In the genomic region with DNA sequence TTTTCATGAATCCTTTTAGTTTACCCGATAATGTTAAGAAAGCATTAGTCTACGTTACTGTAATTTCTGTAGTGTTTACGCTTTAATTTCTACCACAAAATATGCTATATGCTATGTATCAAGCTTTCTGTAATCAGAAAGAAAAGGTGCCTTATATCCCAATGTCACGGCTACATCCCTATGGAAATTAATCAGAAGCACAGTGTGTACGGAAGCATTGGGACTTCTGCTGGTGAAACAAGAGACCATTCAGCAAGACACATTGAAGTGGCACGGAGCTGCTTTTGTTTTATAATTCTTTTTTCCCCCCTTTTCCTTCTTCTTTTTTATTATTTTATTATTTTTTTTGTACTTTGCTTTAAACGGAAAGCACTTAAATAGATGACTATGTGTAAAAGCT, we compare ENCODE assay signal across 28 cellular contexts.
"Had no signal": no experiment of that assay in that cellular context is flagged by ENCODE, and none has a peak within 500 bp of the region (broad histone marks: within the 10 kb centered on the region; RNA-seq: fewer than 3 reads in every experiment).

No MANE protein-coding gene starts in this region.

- H3K4me3 ChIP-seq: coronary artery, gastrocnemius medialis, heart left ventricle had no signal

- H3K4me1 ChIP-seq: heart left ventricle had no signal

- DNase-seq: activated B cell treated with CpG ODN at 0.5 μM for 24 hours; activated CD4-positive, alpha-beta T cell treated with anti-CD3 and anti-CD28 coated beads for 48 hours; activated CD4-positive, alpha-beta T cell treated with anti-CD3 and anti-CD28 coated beads, Interleukin-2, amount 50 U/mL, for 1 hour; activated CD4-positive, alpha-beta T cell treated with anti-CD3 and anti-CD28 coated beads, Interleukin-2, amount 50 U/mL, for 48 hours; activated CD8-positive, alpha-beta memory T cell treated with anti-CD3 and anti-CD28 coated beads for 24 hours; activated CD8-positive, alpha-beta T cell treated with anti-CD3 and anti-CD28 coated beads for 36 hours; activated effector memory CD4-positive, alpha-beta T cell treated with Interleukin-2 at 50 U/mL for 16 hours; activated gamma-delta T cell treated with Interleukin-2 at 50 U/mL for 16 hours; activated naive CD4-positive, alpha-beta T cell treated with anti-CD3 and anti-CD28 coated beads, Interleukin-2, amount 50 U/mL, for 16 hours; activated naive CD4-positive, alpha-beta T cell treated with Interleukin-2 at 50 U/mL for 16 hours; activated T-cell treated with anti-CD3 and anti-CD28 coated beads, Interleukin-2, amount 50 U/mL, for 4 hours; amniotic stem cell; anterior cingulate cortex; brain microvascular endothelial cell; dorsolateral prefrontal cortex; effector memory CD4-positive, alpha-beta T cell; endodermal cell; foreskin fibroblast; gastrocnemius medialis; glutamatergic neuron; heart left ventricle; T-helper 17 cell; T1000; WERI-Rb-1 had no signal

- H3K9me3 ChIP-seq: gastrocnemius medialis, heart left ventricle had no signal

- H3K36me3 ChIP-seq: brain microvascular endothelial cell, gastrocnemius medialis, WERI-Rb-1 had no signal

- H3K27ac ChIP-seq: brain microvascular endothelial cell, coronary artery, gastrocnemius medialis, heart left ventricle, WERI-Rb-1 had no signal

- ATAC-seq: activated CD4-positive, CD25-positive, alpha-beta regulatory T cell treated with anti-CD3 and anti-CD28 coated beads, Interleukin-2, amount 50 U/mL, for 24 hours; activated CD8-positive, alpha-beta T cell treated with anti-CD3 and anti-CD28 coated beads for 36 hours; activated T-cell treated with anti-CD3 and anti-CD28 coated beads, Interleukin-2, amount 50 U/mL, for 4 hours; activated T-helper 17 cell treated with anti-CD3 and anti-CD28 coated beads, Interleukin-2, amount 50 U/mL, for 72 hours; esophagus mucosa; gastrocnemius medialis; heart left ventricle; T-helper 17 cell had no signal
